In the genomic region with DNA sequence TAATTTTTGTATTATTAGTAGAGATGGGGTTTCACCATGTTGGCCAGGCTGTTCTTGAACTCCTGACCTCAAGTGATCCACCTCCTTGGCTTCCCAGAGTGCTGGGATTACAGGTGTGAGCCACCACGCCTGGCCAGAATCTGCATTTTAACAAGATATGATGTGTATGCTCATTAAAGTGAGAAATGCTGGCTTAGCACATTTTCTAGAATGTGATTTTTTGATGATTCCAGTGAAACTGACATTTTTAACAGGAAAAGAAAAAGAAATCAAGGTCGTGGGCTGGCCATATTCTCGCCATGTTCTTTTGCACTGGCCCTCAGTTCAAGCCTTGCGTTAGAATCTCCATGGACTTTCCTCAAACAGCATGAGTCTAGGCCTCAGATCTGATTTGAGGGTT, we compare ENCODE assay signal across 25 cellular contexts. TPM values are rescaled to one million over a fixed set of nuclear protein-coding genes. Genes with fewer than 3 reads are reported as not detected.
DNase-seq lines count a peak whose midpoint lies in the region; ATAC-seq, FAIRE-seq and TF ChIP-seq lines count a peak whose summit lies in the region.
"Had no signal": no experiment of that assay in that cellular context is flagged by ENCODE, and none has a peak within 500 bp of the region (broad histone marks: within the 10 kb centered on the region; RNA-seq: fewer than 3 reads in every experiment).

No MANE protein-coding gene starts in this region.

- TF ChIP-seq CTCF in A549 (IDR thresholded peaks at IDR 0.05) (no peak), K562 (IDR thresholded peaks at IDR 0.05 in 2 of 3, conservative IDR thresholded peaks at IDR 0.05 in 1 of 3; ENCODE audit: insufficient read depth in 2 of 3, low read depth in 1 of 3, low read length in 3 of 3) (no peak), right lobe of liver (IDR thresholded peaks at IDR 0.05) (no peak)

- CTCF ChIA-PET in A549 (lab: Yijun Ruan, JAX) (interaction anchor here (1.2 to 1.7 kb wide), 2 partner anchors 11 to 15 kb away, joined by 3 to 7 read pairs; no protein-coding TSS in a partner anchor), K562 (lab: Yijun Ruan, JAX; ENCODE audit: low intra/inter-chr PET ratio) (no interaction called here)

- WGBS in A549 (ENCODE audit: missing lambda C conversion rate), result 75% methylated on average over 4 of the region's 4 CpGs
- 0% methylated on average over 4 of the region's 4 CpGs for WGBS in K562 (ENCODE audit: insufficient coverage, low coverage, missing lambda C conversion rate)
- 88% methylated on average over 4 of the region's 4 CpGs for WGBS in right lobe of liver (ENCODE audit: insufficient coverage, low coverage, low lambda C conversion rate, missing lambda C conversion rate)

- H3K9me3 ChIP-seq in A549 (no peaks in the 10 kb centered on the region), K562 (replicated peaks; ENCODE audit: control insufficient read depth, insufficient read depth, low read depth, low read length) (peaks cover 3% of the 10 kb centered on the region; the same call in 1 of the 2 replicates), right lobe of liver (no peaks in the 10 kb centered on the region)
- H3K9me3 ChIP-seq: BE2C, HAP-1 had no signal

- H3K36me3 ChIP-seq in K562 (ENCODE audit: control insufficient read depth, insufficient read depth, low read length) (no peaks in the 10 kb centered on the region), right lobe of liver (no peaks in the 10 kb centered on the region)
- H3K36me3 ChIP-seq: BE2C, HAP-1 had no signal

- ATAC-seq in A549 (no peak), K562 (no peak), right lobe of liver (no peak), GM21423 (IDR thresholded peaks at IDR 0.05; ENCODE audit: unreplicated experiment) (no peak), HG02623 (IDR thresholded peaks at IDR 0.05; ENCODE audit: unreplicated experiment) (no peak)
- ATAC-seq: GM12878 had no signal

- H2AFZ ChIP-seq in K562 (ENCODE audit: low read depth, low read length), result no peak overlapping the region

- H4K20me1 ChIP-seq in K562 (replicated peaks; ENCODE audit: control insufficient read depth, insufficient read depth, low read length), result no peaks in the 10 kb centered on the region
- H4K20me1 ChIP-seq: BLaER1 treated with 17β-estradiol and CSF1 and Interleukin-3, amounts not matched to agents 10 nM and 100 nM had no signal

- H3K79me2 ChIP-seq in K562 (ENCODE audit: control insufficient read depth, insufficient read depth, low read length), result no peaks in the 10 kb centered on the region

- in situ Hi-C loops in K562 (cut with MboI), result no loop called here

- H3K9me1 ChIP-seq in K562 (ENCODE audit: control insufficient read depth, insufficient read depth, low read length), result no peaks in the 10 kb centered on the region

- no peak for TF ChIP-seq POLR2A in A549 (IDR thresholded peaks at IDR 0.05; ENCODE audit: low read length)
- TF ChIP-seq POLR2A in K562 (conservative IDR thresholded peaks at IDR 0.05), result no peak
- no peak for TF ChIP-seq POLR2A in right lobe of liver (IDR thresholded peaks at IDR 0.05)

- H3K4me1 ChIP-seq in A549 (no peaks in the 10 kb centered on the region), K562 (replicated peaks in 1 of 2; ENCODE audit: control insufficient read depth in 2 of 2, insufficient read depth in 2 of 2, low read length in 2 of 2) (no peaks in the 10 kb centered on the region), right lobe of liver (peaks cover 0 to 37% (median 13%) of the 10 kb centered on the region in 4 donors)
- H3K4me1 ChIP-seq: BE2C, HAP-1 had no signal

- H3K4me2 ChIP-seq in A549, result no peak overlapping the region
- no peak overlapping the region for H3K4me2 ChIP-seq in K562 (ENCODE audit: insufficient read depth, low read length)
- H3K4me2 ChIP-seq: BLaER1 treated with 17β-estradiol and CSF1 and Interleukin-3, amounts not matched to agents 10 nM and 100 nM had no signal

- DNase-seq in A549 (ENCODE audit: low read depth in 1 of 2, low spot score in 1 of 2), result no peak
- no peak for DNase-seq in K562 (ENCODE audit: extremely low read depth in 1 of 4, low spot score in 3 of 4)
- no peak for DNase-seq in right lobe of liver
- DNase-seq in NOMO-1 treated with DMSO at 0.1 percent for 48 hours (lab: John Stamatoyannopoulos, UW; ENCODE audit: unreplicated experiment), result no peak
- DNase-seq: ACHN; AML-193; BE2C; CD4-positive, alpha-beta T cell; CD8-positive, alpha-beta memory T cell; DMS 273 treated with DMSO at 0.1 percent for 48 hours; DMS79; EL; GDM1; GOT3; HFFc6 had no signal

- H3K4me3 ChIP-seq in A549 (no peak overlapping the region), K562 (no peak overlapping the region), right lobe of liver (no peak overlapping the region)
- H3K4me3 ChIP-seq: BLaER1 treated with 17β-estradiol and CSF1 and Interleukin-3, amounts not matched to agents 10 nM and 100 nM; GM12878; HAP-1 had no signal

- POLR2A ChIA-PET in A549 (lab: Yijun Ruan, JAX) (interaction anchor here (0.6 kb wide), 1 partner anchor 19 kb away, joined by 3 read pairs; no protein-coding TSS in a partner anchor), K562 (lab: Yijun Ruan, JAX) (interaction anchor here (0.6 to 1.2 kb wide), 2 partner anchors 19 to 464 kb away, joined by 3 read pairs; no protein-coding TSS in a partner anchor)

- FAIRE-seq in A549 (lab: Jason Lieb, UNC) (no peak), K562 (lab: Jason Lieb, UNC) (no peak)
- FAIRE-seq: A204.1, D721Med, GM12878, GM19239, H54 had no signal

- H3K27ac ChIP-seq in A549 (no peak overlapping the region), K562 (ENCODE audit: extremely low read depth, low read depth, low read length) (no peak overlapping the region), right lobe of liver (peak overlapping the region in 2 of 3 donors; percentile 92 to 98)
- H3K27ac ChIP-seq: 22Rv1; BLaER1 treated with 17β-estradiol and CSF1 and Interleukin-3, amounts not matched to agents 10 nM and 100 nM had no signal

- no TSS peak for BruUV-seq in K562 (replicated peaks; lab: Mats Ljungman, UMichigan)

- peaks cover 8 to 25% of the 10 kb centered on the region in 2 experiments; a peak in 4 of 5 replicates for H3K27me3 ChIP-seq in K562 (ENCODE audit: control insufficient read depth in 2 of 2, insufficient read depth in 2 of 2, low read length in 2 of 2)
- H3K27me3 ChIP-seq in right lobe of liver, result no peaks in the 10 kb centered on the region
- H3K27me3 ChIP-seq: BE2C; BLaER1 treated with 17β-estradiol and CSF1 and Interleukin-3, amounts not matched to agents 10 nM and 100 nM had no signal

- TF ChIP-seq EP300 in A549 (IDR thresholded peaks at IDR 0.05), result no peak
- no peak for TF ChIP-seq EP300 in K562 (IDR thresholded peaks at IDR 0.05; ENCODE audit: low read length)

- intact Hi-C loops in K562 (cut with micrococcal nuclease) (no loop called here), right lobe of liver (cut with DNase I) (no loop called here)

- no peak for TF ChIP-seq RAD21 in A549 (conservative IDR thresholded peaks at IDR 0.05 in 1 of 2, IDR thresholded peaks at IDR 0.05 in 1 of 2)
- TF ChIP-seq RAD21 in K562 (CRISPR knock-in tag; conservative IDR thresholded peaks at IDR 0.05 in 1 of 2, IDR thresholded peaks at IDR 0.05 in 1 of 2), result no peak

- H3K9ac ChIP-seq in K562 (ENCODE audit: insufficient read depth in 1 of 2, low read depth in 2 of 2, low read length in 2 of 2), result no peak overlapping the region
- H3K9ac ChIP-seq: BLaER1 treated with 17β-estradiol and CSF1 and Interleukin-3, amounts not matched to agents 10 nM and 100 nM had no signal

TF ChIP-seq in A549, 52 proteins besides CTCF, POLR2A, EP300 and RAD21:
- peak; percentile 91 for TF ChIP-seq MAFK (IDR thresholded peaks at IDR 0.05; ENCODE audit: partially characterized antibody)
- no peak for TF ChIP-seq GATA3 (IDR thresholded peaks at IDR 0.05; ENCODE audit: borderline replicate concordance)

TF ChIP-seq in K562, 482 proteins besides CTCF, POLR2A, EP300 and RAD21 (continues in another document):
- TF ChIP-seq MTA2 (IDR thresholded peaks at IDR 0.05; ENCODE audit: low read depth) (no peak), C11orf30 (IDR thresholded peaks at IDR 0.05; ENCODE audit: low read depth) (peak; percentile 70), RBM25 (IDR thresholded peaks at IDR 0.05; ENCODE audit: low read depth, low read length, severe bottlenecking) (no peak), TOE1 (IDR thresholded peaks at IDR 0.05; ENCODE audit: borderline replicate concordance) (no peak), TOE1 (CRISPR knock-in tag; IDR thresholded peaks at IDR 0.05; ENCODE audit: borderline replicate concordance, low read depth) (no peak), DMBX1 (CRISPR knock-in tag; IDR thresholded peaks at IDR 0.05; ENCODE audit: borderline replicate concordance) (no peak), MAFG (tag; conservative IDR thresholded peaks at IDR 0.05) (peak; percentile 55), MAFK (IDR thresholded peaks at IDR 0.05; ENCODE audit: low read length) (peak; percentile 48; the same call in 1 of the 2 replicates), MAFF (IDR thresholded peaks at IDR 0.05; ENCODE audit: low read length) (peak; percentile 60), ZNF316 (IDR thresholded peaks at IDR 0.05) (peak; percentile 80), ARID1B (IDR thresholded peaks at IDR 0.05) (no peak)

RNA-seq across cellular contexts. Expression of a gene that starts 18.1 kb away (rescaled TPM):
- polyA plus RNA-seq in A549 (2011; rRNA removed) (20.4 and 20.8 TPM in 2 replicates), A549 (2017; fragmentation: RNase III; extraction: RNeasy Plus Mini Kit Qiagen cat#74134 plus additional on column Dnase treatment) (10.5 to 14.7 TPM (median 14.6 TPM) in 3 replicates), K562 (2011; rRNA removed) (1.5 and 2.2 TPM in 2 replicates), K562 (2014; fragmentation: Illumina TruSeq; extraction: Trizol) (0.58 and 0.76 TPM in 2 replicates), K562 (2014; fragmentation: Nextera tagmentation; extraction: Ambion mirVana) (under 1 TPM; 0.15 to 0.30 TPM), K562 (2014; rRNA removed) (1.2 and 2.8 TPM in 2 replicates)
- polyA plus RNA-seq in A549 (2012; cell fraction: cytosol; rRNA removed), result 6.9 and 9.8 TPM in 2 replicates
- polyA plus RNA-seq in A549 (2012; cell fraction: nucleus; rRNA removed), result 5.4 and 7.3 TPM in 2 replicates
- 27.5 and 37.9 TPM in 2 replicates for polyA minus RNA-seq in A549 (2011; rRNA and poly(A)+ RNA removed)
- 14.2 and 17.0 TPM in 2 replicates for total RNA-seq in K562 (2011; cell fraction: chromatin; rRNA removed; ENCODE audit: low replicate concordance)
- 6.0 and 9.9 TPM in 2 replicates for total RNA-seq in K562 (2011; cell fraction: nucleolus; rRNA removed)
- total RNA-seq in K562 (2011; cell fraction: nucleoplasm; rRNA removed), result 10.0 and 11.1 TPM in 2 replicates
- total RNA-seq in K562 (2014; rRNA removed) (0.41 and 0.49 TPM in 2 replicates), K562 (2014; rRNA removed; fragmentation: Illumina TruSeq; extraction: Trizol) (0.65 and 1.0 TPM in 2 replicates), K562 (2015; rRNA removed; fragmentation: Illumina TruSeq; extraction: Trizol) (0.34 and 0.43 TPM in 2 replicates), K562 (2021) (0.53 and 1.0 TPM in 2 replicates), right lobe of liver (10 to 100 TPM; 18.0 to 40.5 (median 26.3) TPM)
- 0.43 and 0.63 TPM in 2 replicates for polyA plus RNA-seq in K562 (2011; cell fraction: cytosol; rRNA removed)
- 0.70 and 1.3 TPM in 2 replicates for polyA plus RNA-seq in K562 (2011; cell fraction: nucleus; rRNA removed)
- 0.35 and 0.58 TPM in 2 replicates for polyA plus RNA-seq in K562 (2012)
- polyA minus RNA-seq in K562 (2011; rRNA and poly(A)+ RNA removed), result 3.7 and 4.8 TPM in 2 replicates
- polyA minus RNA-seq in K562 (2011; cell fraction: cytosol; rRNA and poly(A)+ RNA removed), result 1.0 and 1.9 TPM in 2 replicates
- 1.9 and 5.9 TPM in 2 replicates for polyA minus RNA-seq in K562 (2011; cell fraction: nucleus; rRNA and poly(A)+ RNA removed)

Comparison
In these comparisons a context has a peak if more than half of its experiments do, and no peak if none do; other contexts are left out.
1. H3K27ac ChIP-seq: peak in right lobe of liver (2 of 3); none in A549 (0 of 2) and K562 (single experiment).